In the genomic region with DNA sequence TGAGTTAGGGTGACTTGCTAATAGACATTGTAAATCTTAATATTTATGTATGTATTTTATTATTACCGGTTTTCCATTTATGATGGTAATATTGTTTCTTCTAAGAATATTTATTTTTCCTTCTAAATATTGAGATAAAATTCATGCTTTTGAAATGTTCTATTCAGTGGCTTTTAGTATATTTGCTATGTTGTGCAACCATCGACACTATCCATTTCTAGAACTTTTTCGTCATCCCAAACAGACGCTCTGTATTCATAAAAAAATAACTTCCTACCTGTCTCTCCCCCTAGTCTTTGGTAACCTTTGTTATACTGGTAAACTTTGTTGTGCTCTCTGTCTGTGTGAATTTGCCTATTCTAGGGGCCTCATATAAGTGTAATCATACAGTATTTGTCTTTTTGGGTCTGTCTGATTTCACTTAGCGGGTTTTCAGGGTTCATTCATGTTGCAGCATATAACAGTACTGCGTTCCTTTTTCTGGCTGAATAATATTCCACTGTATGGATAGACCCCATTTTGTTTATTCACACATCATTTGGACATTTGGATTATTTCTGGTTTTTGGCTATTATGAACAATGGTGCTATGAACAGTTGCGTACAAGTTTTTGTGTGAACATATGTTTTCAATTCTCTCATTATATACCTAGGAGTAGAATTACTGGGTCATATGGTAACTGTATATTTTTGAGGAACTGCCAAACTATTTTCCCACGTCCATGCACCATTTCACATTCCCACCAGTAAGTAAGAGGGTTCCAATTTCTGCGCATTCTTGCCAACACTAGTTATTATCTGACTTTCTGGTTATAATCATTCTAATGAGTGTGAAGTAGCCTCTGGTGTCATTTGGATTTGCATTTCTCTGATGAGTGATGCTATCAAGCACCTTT, we compare ENCODE assay signal across 11 cellular contexts. TPM values are rescaled to one million over a fixed set of nuclear protein-coding genes. Genes with fewer than 3 reads are reported as not detected.
DNase-seq lines count a peak whose midpoint lies in the region; ATAC-seq and TF ChIP-seq lines count a peak whose summit lies in the region.
"Had no signal": no experiment of that assay in that cellular context is flagged by ENCODE, and none has a peak within 500 bp of the region (broad histone marks: within the 10 kb centered on the region; RNA-seq: fewer than 3 reads in every experiment).

No MANE protein-coding gene starts in this region.

- POLR2A ChIA-PET in naive thymus-derived CD4-positive, alpha-beta T cell (lab: Charles Lee): interaction anchor here (2.9 to 5.2 kb wide), 3 partner anchors 18 to 61 kb away, joined by 29 to 119 read pairs (median 38); a partner anchor contains a TSS

- H3K27me3 ChIP-seq in DOHH2 (ENCODE audit: control insufficient read depth, low read length) (no peaks in the 10 kb centered on the region), osteoblast (ENCODE audit: insufficient read depth, low read length) (no peaks in the 10 kb centered on the region), uterus (no peaks in the 10 kb centered on the region)
- no peaks in the 10 kb centered on the region for H3K27me3 ChIP-seq in naive thymus-derived CD4-positive, alpha-beta T cell (ENCODE audit: control insufficient read depth in 2 of 2, insufficient read depth in 2 of 2, low read length in 2 of 2)

- DNase-seq in NCI-H226: peak; percentile 0
- DNase-seq in central memory CD8-positive, alpha-beta T cell (ENCODE audit: low spot score in 2 of 2): no peak
- no peak for DNase-seq in osteoblast (ENCODE audit: insufficient read length, low spot score, missing footprints)
- no peak for DNase-seq in iPS-NIHi11 (ENCODE audit: low spot score)
- no peak for DNase-seq in naive thymus-derived CD4-positive, alpha-beta T cell
- DNase-seq in uterus: no peak

- peaks cover 43% of the 10 kb centered on the region for H3F3A ChIP-seq in DOHH2 (ENCODE audit: control insufficient read depth, insufficient read depth)

- TF ChIP-seq POLR2A in uterus (IDR thresholded peaks at IDR 0.05): no peak

- H4K20me1 ChIP-seq in DOHH2 (ENCODE audit: control insufficient read depth, insufficient read depth, low read depth, low read length) (no peaks in the 10 kb centered on the region; the same call in 1 of the 2 replicates), osteoblast (ENCODE audit: insufficient read depth, low read length) (peaks cover 93% of the 10 kb centered on the region)

- H3K9me3 ChIP-seq in DOHH2 (ENCODE audit: control insufficient read depth, insufficient read depth, low read length): no peaks in the 10 kb centered on the region
- H3K9me3 ChIP-seq in osteoblast (ENCODE audit: low read depth, low read length): no peaks in the 10 kb centered on the region
- H3K9me3 ChIP-seq in naive thymus-derived CD4-positive, alpha-beta T cell (ENCODE audit: control insufficient read depth in 2 of 3, low read length in 3 of 3): no peaks in the 10 kb centered on the region
- no peaks in the 10 kb centered on the region for H3K9me3 ChIP-seq in uterus

- no peaks in the 10 kb centered on the region for H3K9me3 Mint-ChIP-seq in central memory CD8-positive, alpha-beta T cell
- H3K9me3 Mint-ChIP-seq in naive thymus-derived CD4-positive, alpha-beta T cell: no peaks in the 10 kb centered on the region
- H3K9me3 Mint-ChIP-seq: IgD-negative memory B cell; stimulated activated memory B cell treated with anti-CD40 and anti-IgM and Interleukin-4, amounts not matched to agents 10 μg/mL and 1 μg/mL and 100 μg/mL, for 72 hours had no signal

- H3K4me3 ChIP-seq in DOHH2 (ENCODE audit: low read length) (no peak overlapping the region), osteoblast (ENCODE audit: insufficient read depth, low read length) (peak overlapping the region; percentile 1), uterus (no peak overlapping the region)
- no peak overlapping the region for H3K4me3 ChIP-seq in naive thymus-derived CD4-positive, alpha-beta T cell (ENCODE audit: low read length)
- H3K4me3 ChIP-seq: skin epidermis had no signal

- peaks cover 78% of the 10 kb centered on the region for H3K4me1 Mint-ChIP-seq in central memory CD8-positive, alpha-beta T cell
- peaks cover 29 to 82% (median 69%) of the 10 kb centered on the region in 7 donors for H3K4me1 Mint-ChIP-seq in naive thymus-derived CD4-positive, alpha-beta T cell

- H3K4me2 ChIP-seq in DOHH2 (ENCODE audit: low read length) (peak overlapping the region; percentile 67; the same call in 1 of the 2 replicates), osteoblast (ENCODE audit: insufficient read depth, low read length) (peak overlapping the region; percentile 49)

- no peak overlapping the region for H3K4me3 Mint-ChIP-seq in central memory CD8-positive, alpha-beta T cell
- no peak overlapping the region for H3K4me3 Mint-ChIP-seq in naive thymus-derived CD4-positive, alpha-beta T cell

- H3K27ac ChIP-seq in DOHH2 (ENCODE audit: low read depth, low read length): peak overlapping the region; percentile 60; the same call in 1 of the 2 replicates
- H3K27ac ChIP-seq in osteoblast (ENCODE audit: low read depth, low read length): peak overlapping the region; percentile 63
- no peak overlapping the region for H3K27ac ChIP-seq in naive thymus-derived CD4-positive, alpha-beta T cell (ENCODE audit: low read depth, low read length)
- H3K27ac ChIP-seq in uterus: peak overlapping the region in 1 of 2 donors; percentile 47

- H3K79me2 ChIP-seq in DOHH2 (ENCODE audit: control insufficient read depth, low read length) (peaks cover 71% of the 10 kb centered on the region), osteoblast (ENCODE audit: insufficient read depth, low read length) (peaks cover 94% of the 10 kb centered on the region)

- H3K27ac Mint-ChIP-seq in central memory CD8-positive, alpha-beta T cell (ENCODE audit: low read depth): peak overlapping the region; percentile 86
- H3K27ac Mint-ChIP-seq in naive thymus-derived CD4-positive, alpha-beta T cell: peak overlapping the region in 3 of 9 donors; percentile 32 to 43 (median 37)

- CTCF ChIA-PET in naive thymus-derived CD4-positive, alpha-beta T cell (lab: Charles Lee): interaction anchor here (1.9 kb wide), 1 partner anchor 21 kb away, joined by 8 read pairs; no protein-coding TSS in a partner anchor

- intact Hi-C loops in naive thymus-derived CD4-positive, alpha-beta T cell (cut with micrococcal nuclease): no loop called here
- intact Hi-C loops in uterus (cut with DNase I; ENCODE audit: low total_unique reads): no loop called here

- H2AFZ ChIP-seq in osteoblast (ENCODE audit: low read length): no peak overlapping the region

- H3K9me2 ChIP-seq in DOHH2 (replicated peaks; ENCODE audit: control insufficient read depth, low read length): no peaks in the 10 kb centered on the region

- no peak for ATAC-seq in central memory CD8-positive, alpha-beta T cell (replicated peaks; ENCODE audit: extremely low read depth, poor library complexity, severe bottlenecking)
- ATAC-seq in naive thymus-derived CD4-positive, alpha-beta T cell: no peak
- ATAC-seq in HG03439 (IDR thresholded peaks at IDR 0.05; ENCODE audit: unreplicated experiment): no peak
- ATAC-seq: stimulated activated memory B cell treated with anti-CD40 and anti-IgM and Interleukin-4, amounts not matched to agents 10 μg/mL and 1 μg/mL and 100 μg/mL, for 72 hours had no signal

- H3K27me3 Mint-ChIP-seq in central memory CD8-positive, alpha-beta T cell: no peaks in the 10 kb centered on the region
- H3K27me3 Mint-ChIP-seq in naive thymus-derived CD4-positive, alpha-beta T cell: no peaks in the 10 kb centered on the region
- H3K27me3 Mint-ChIP-seq: IgD-negative memory B cell; stimulated activated memory B cell treated with anti-CD40 and anti-IgM and Interleukin-4, amounts not matched to agents 10 μg/mL and 1 μg/mL and 100 μg/mL, for 72 hours had no signal

- peaks cover 36% of the 10 kb centered on the region for H3K36me3 Mint-ChIP-seq in central memory CD8-positive, alpha-beta T cell (ENCODE audit: insufficient read depth)
- H3K36me3 Mint-ChIP-seq in naive thymus-derived CD4-positive, alpha-beta T cell: peaks cover 0 to 38% (median 15%) of the 10 kb centered on the region in 5 donors

- no peak for TF ChIP-seq CTCF in DOHH2 (IDR thresholded peaks at IDR 0.05; ENCODE audit: low read depth, low read length, poor library complexity, severe bottlenecking)
- no peak for TF ChIP-seq CTCF in osteoblast (IDR thresholded peaks at IDR 0.05; ENCODE audit: extremely low read depth, low read depth, low read length)
- TF ChIP-seq CTCF in uterus (IDR thresholded peaks at IDR 0.05): no peak

- H3K36me3 ChIP-seq in DOHH2 (ENCODE audit: control insufficient read depth, low read length) (peaks cover 63% of the 10 kb centered on the region), osteoblast (ENCODE audit: insufficient read depth, low read length) (peaks cover 95% of the 10 kb centered on the region), uterus (no peaks in the 10 kb centered on the region)
- peaks cover 0 to 29% (median 15%) of the 10 kb centered on the region in 3 experiments for H3K36me3 ChIP-seq in naive thymus-derived CD4-positive, alpha-beta T cell (ENCODE audit: control insufficient read depth in 2 of 3, insufficient read depth in 3 of 3, low read length in 3 of 3)

- H3K4me1 ChIP-seq in DOHH2 (ENCODE audit: control insufficient read depth, low read length) (peaks cover 81% of the 10 kb centered on the region), osteoblast (ENCODE audit: insufficient read depth, low read length) (peaks cover 72% of the 10 kb centered on the region), uterus (peaks cover 14 to 24% of the 10 kb centered on the region in 2 donors)
- H3K4me1 ChIP-seq in naive thymus-derived CD4-positive, alpha-beta T cell (ENCODE audit: control insufficient read depth in 2 of 2, insufficient read depth in 2 of 2, low read length in 2 of 2): peaks cover 0 to 12% of the 10 kb centered on the region in 2 donors

RNA-seq across cellular contexts. Expression of a gene that starts 15.9 kb away (rescaled TPM):
- total RNA-seq in osteoblast (818 and 1,122 TPM in 2 replicates), uterus (100 to 1,000 TPM in 3 of 4 donors, 10 to 100 TPM in 1; 33.6 to 932 (median 120) TPM)
- 1,000 to 10,000 TPM in 1 of 5 experiments, 100 to 1,000 TPM in 4; 358 to 1,454 (median 414) TPM for total RNA-seq in naive thymus-derived CD4-positive, alpha-beta T cell
- 1 to 10 TPM; 2.5 to 2.6 TPM for polyA plus RNA-seq in naive thymus-derived CD4-positive, alpha-beta T cell

RNA-seq across cellular contexts. Expression of a gene that starts 52.1 kb away (rescaled TPM):
- total RNA-seq in osteoblast: 62.2 and 78.2 TPM in 2 replicates
- 10 to 100 TPM; 28.9 to 66.8 (median 44.7) TPM for total RNA-seq in naive thymus-derived CD4-positive, alpha-beta T cell
- 10 to 100 TPM; 39.3 to 55.8 TPM for polyA plus RNA-seq in naive thymus-derived CD4-positive, alpha-beta T cell
- total RNA-seq in uterus: 100 to 1,000 TPM in 1 of 4 donors, 10 to 100 TPM in 3; 15.9 to 160 (median 41.5) TPM

RNA-seq across cellular contexts. Expression of a gene that starts 56.1 kb away (rescaled TPM):
- total RNA-seq in osteoblast (4.1 and 4.3 TPM in 2 replicates), uterus (1 to 10 TPM in 2 of 4 donors, under 1 TPM in 1, not detected in 1; 0.29 to 5.9 (median 5.3) TPM)
- 10 to 100 TPM; 20.2 to 90.6 (median 34.1) TPM for total RNA-seq in naive thymus-derived CD4-positive, alpha-beta T cell
- polyA plus RNA-seq in naive thymus-derived CD4-positive, alpha-beta T cell: 10 to 100 TPM; 12.3 to 21.3 TPM
